Comparison of ENCODE assay signal across 1 cellular context in the genomic region with DNA sequence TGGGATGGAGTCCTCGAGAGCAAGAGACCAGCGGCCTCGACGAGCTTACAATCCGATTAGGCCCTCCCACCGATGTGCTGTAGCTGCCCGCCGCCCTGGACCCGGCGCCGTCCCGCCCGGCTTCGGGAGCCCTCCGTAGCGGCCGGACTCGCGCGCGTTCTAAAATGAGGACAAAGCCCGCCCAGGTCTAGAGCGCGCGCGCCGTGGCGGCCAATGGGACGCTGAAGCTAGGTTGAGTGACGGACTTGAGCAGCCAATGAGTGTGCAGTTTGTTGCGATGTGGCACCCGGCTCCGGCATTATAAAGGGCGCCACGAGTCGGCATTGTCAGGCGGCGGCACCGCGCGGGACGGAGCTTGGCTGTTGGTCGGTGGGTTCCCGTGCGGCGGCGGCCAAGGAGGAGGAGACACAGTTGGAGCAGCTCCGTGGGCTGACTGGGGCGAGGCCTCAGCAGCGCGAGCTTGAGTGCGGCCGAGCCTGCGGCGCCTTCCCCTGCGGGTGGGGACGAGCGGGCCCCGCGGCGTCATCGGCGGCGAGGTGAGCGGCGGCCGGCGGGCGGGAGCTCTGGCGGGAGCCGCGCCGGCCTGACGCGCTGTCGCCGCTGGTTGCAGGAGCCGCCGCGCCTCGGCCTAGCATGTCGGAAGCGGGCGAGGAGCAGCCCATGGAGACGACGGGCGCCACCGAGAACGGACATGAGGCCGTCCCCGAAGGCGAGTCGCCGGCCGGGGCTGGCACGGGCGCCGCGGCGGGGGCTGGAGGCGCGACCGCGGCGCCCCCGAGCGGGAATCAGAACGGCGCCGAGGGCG.
TF ChIP-seq lines count a peak whose summit lies in the region.

HNRNPAB (plus strand) TSS at position 329 of the 805 bp plus-strand sequence; CDS start at position 634, 305 bp downstream.

TF ChIP-seq in HepG2, 621 proteins besides CTCF, POLR2A, EP300 and RAD21 (continued from another document and continues in another):
- TF ChIP-seq ZNF737 (CRISPR knock-in tag; IDR thresholded peaks at IDR 0.05; ENCODE audit: borderline replicate concordance) (no peak), GPN1 (CRISPR knock-in tag; IDR thresholded peaks at IDR 0.05; ENCODE audit: borderline replicate concordance) (no peak), CBX5 (CRISPR knock-in tag; IDR thresholded peaks at IDR 0.05; ENCODE audit: borderline replicate concordance) (0 out of 2 replicates have a peak, but pooled peaks have one; percentile 46), ZNF362 (CRISPR knock-in tag; IDR thresholded peaks at IDR 0.05; ENCODE audit: borderline replicate concordance) (0 out of 2 replicates have a peak, but pooled peaks have one; percentile 29), TEF (CRISPR knock-in tag; IDR thresholded peaks at IDR 0.05) (no peak), SNRNP70 (IDR thresholded peaks at IDR 0.05; ENCODE audit: low read depth, low read length) (no peak), ZNF646 (CRISPR knock-in tag; IDR thresholded peaks at IDR 0.05) (no peak), ISX (CRISPR knock-in tag; conservative IDR thresholded peaks at IDR 0.05) (peak; percentile 86; the same call in 1 of the 2 replicates), NFE2L2 (IDR thresholded peaks at IDR 0.05; ENCODE audit: low read length) (no peak), ZNF513 (CRISPR knock-in tag; conservative IDR thresholded peaks at IDR 0.05) (no peak), ZNF652 (CRISPR knock-in tag; IDR thresholded peaks at IDR 0.05; ENCODE audit: borderline replicate concordance, low read depth) (no peak), NCOA5 (CRISPR knock-in tag; IDR thresholded peaks at IDR 0.05) (no peak), GATAD1 (CRISPR knock-in tag; IDR thresholded peaks at IDR 0.05) (peak; percentile 83), HMG20A (CRISPR knock-in tag; IDR thresholded peaks at IDR 0.05; ENCODE audit: borderline replicate concordance) (peak; percentile 9; the same call in 1 of the 2 replicates), KDM3A (CRISPR knock-in tag; IDR thresholded peaks at IDR 0.05; ENCODE audit: low read depth) (0 out of 2 replicates have a peak, but pooled peaks have one; percentile 50), GABPA (IDR thresholded peaks at IDR 0.05; ENCODE audit: low read depth, low read length) (no peak), GABPA (CRISPR knock-in tag; IDR thresholded peaks at IDR 0.05; ENCODE audit: low read depth) (no peak), ZNF253 (CRISPR knock-in tag; IDR thresholded peaks at IDR 0.05; ENCODE audit: borderline replicate concordance) (no peak), NCOR1 (IDR thresholded peaks at IDR 0.05; ENCODE audit: borderline replicate concordance, low read length) (no peak), SSRP1 (CRISPR knock-in tag; IDR thresholded peaks at IDR 0.05) (no peak), SRSF1 (optimal IDR thresholded peaks at IDR 0.05; ENCODE audit: low read depth, low read length) (peak; percentile 96), MAX (IDR thresholded peaks at IDR 0.05) (peak; percentile 95), ZFYVE20 (CRISPR knock-in tag; IDR thresholded peaks at IDR 0.05; ENCODE audit: borderline replicate concordance, low read depth) (peak; percentile 4; the same call in 1 of the 2 replicates), ARHGAP35 (CRISPR knock-in tag; IDR thresholded peaks at IDR 0.05; ENCODE audit: borderline replicate concordance) (no peak; the same call in 1 of the 2 replicates), ZFY (CRISPR knock-in tag; IDR thresholded peaks at IDR 0.05) (peak; percentile 90), ZNF776 (CRISPR knock-in tag; IDR thresholded peaks at IDR 0.05) (peak; percentile 91), ELF3 (CRISPR knock-in tag; IDR thresholded peaks at IDR 0.05) (no peak)
- TF ChIP-seq, protein P1, sequence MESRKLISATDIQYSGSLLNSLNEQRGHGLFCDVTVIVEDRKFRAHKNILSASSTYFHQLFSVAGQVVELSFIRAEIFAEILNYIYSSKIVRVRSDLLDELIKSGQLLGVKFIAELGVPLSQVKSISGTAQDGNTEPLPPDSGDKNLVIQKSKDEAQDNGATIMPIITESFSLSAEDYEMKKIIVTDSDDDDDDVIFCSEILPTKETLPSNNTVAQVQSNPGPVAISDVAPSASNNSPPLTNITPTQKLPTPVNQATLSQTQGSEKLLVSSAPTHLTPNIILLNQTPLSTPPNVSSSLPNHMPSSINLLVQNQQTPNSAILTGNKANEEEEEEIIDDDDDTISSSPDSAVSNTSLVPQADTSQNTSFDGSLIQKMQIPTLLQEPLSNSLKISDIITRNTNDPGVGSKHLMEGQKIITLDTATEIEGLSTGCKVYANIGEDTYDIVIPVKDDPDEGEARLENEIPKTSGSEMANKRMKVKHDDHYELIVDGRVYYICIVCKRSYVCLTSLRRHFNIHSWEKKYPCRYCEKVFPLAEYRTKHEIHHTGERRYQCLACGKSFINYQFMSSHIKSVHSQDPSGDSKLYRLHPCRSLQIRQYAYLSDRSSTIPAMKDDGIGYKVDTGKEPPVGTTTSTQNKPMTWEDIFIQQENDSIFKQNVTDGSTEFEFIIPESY (CRISPR knock-in tag; IDR thresholded peaks at IDR 0.05) = 0 out of 2 replicates have a peak, but pooled peaks have one; percentile 11
- TF ChIP-seq, protein P2, sequence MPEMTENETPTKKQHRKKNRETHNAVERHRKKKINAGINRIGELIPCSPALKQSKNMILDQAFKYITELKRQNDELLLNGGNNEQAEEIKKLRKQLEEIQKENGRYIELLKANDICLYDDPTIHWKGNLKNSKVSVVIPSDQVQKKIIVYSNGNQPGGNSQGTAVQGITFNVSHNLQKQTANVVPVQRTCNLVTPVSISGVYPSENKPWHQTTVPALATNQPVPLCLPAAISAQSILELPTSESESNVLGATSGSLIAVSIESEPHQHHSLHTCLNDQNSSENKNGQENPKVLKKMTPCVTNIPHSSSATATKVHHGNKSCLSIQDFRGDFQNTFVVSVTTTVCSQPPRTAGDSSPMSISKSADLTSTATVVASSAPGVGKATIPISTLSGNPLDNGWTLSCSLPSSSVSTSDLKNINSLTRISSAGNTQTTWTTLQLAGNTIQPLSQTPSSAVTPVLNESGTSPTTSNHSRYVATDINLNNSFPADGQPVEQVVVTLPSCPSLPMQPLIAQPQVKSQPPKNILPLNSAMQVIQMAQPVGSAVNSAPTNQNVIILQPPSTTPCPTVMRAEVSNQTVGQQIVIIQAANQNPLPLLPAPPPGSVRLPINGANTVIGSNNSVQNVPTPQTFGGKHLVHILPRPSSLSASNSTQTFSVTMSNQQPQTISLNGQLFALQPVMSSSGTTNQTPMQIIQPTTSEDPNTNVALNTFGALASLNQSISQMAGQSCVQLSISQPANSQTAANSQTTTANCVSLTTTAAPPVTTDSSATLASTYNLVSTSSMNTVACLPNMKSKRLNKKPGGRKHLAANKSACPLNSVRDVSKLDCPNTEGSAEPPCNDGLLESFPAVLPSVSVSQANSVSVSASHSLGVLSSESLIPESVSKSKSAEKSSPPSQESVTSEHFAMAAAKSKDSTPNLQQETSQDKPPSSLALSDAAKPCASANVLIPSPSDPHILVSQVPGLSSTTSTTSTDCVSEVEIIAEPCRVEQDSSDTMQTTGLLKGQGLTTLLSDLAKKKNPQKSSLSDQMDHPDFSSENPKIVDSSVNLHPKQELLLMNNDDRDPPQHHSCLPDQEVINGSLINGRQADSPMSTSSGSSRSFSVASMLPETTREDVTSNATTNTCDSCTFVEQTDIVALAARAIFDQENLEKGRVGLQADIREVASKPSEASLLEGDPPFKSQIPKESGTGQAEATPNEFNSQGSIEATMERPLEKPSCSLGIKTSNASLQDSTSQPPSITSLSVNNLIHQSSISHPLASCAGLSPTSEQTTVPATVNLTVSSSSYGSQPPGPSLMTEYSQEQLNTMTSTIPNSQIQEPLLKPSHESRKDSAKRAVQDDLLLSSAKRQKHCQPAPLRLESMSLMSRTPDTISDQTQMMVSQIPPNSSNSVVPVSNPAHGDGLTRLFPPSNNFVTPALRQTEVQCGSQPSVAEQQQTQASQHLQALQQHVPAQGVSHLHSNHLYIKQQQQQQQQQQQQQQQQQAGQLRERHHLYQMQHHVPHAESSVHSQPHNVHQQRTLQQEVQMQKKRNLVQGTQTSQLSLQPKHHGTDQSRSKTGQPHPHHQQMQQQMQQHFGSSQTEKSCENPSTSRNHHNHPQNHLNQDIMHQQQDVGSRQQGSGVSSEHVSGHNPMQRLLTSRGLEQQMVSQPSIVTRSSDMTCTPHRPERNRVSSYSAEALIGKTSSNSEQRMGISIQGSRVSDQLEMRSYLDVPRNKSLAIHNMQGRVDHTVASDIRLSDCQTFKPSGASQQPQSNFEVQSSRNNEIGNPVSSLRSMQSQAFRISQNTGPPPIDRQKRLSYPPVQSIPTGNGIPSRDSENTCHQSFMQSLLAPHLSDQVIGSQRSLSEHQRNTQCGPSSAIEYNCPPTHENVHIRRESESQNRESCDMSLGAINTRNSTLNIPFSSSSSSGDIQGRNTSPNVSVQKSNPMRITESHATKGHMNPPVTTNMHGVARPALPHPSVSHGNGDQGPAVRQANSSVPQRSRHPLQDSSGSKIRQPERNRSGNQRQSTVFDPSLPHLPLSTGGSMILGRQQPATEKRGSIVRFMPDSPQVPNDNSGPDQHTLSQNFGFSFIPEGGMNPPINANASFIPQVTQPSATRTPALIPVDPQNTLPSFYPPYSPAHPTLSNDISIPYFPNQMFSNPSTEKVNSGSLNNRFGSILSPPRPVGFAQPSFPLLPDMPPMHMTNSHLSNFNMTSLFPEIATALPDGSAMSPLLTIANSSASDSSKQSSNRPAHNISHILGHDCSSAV (CRISPR knock-in tag; IDR thresholded peaks at IDR 0.05; ENCODE audit: borderline replicate concordance) = no peak
- TF ChIP-seq, protein P3, sequence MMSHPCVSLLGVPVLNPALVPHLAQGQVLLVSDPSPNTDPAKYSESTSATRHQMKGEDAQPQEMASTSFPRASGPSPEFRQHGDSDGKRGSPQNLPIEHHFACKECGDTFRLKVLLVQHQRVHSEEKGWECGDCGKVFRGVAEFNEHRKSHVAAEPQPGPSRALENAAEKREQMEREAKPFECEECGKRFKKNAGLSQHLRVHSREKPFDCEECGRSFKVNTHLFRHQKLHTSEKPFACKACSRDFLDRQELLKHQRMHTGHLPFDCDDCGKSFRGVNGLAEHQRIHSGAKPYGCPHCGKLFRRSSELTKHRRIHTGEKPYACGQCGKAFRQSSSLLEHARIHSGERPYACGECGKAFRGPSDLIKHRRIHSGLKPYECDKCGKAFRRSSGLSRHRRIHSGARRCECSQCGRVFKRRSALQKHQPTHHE (CRISPR knock-in tag; IDR thresholded peaks at IDR 0.05; ENCODE audit: borderline replicate concordance) = peak; percentile 88
